In genomic region chr11:207213-208176, GRCh38 we compare ENCODE assay signal across 8 cellular contexts.
A peak's percentile ranks its signal among the peaks of the same experiment; 100 is the strongest.
DNase-seq lines count a peak whose midpoint lies in the region; ATAC-seq and TF ChIP-seq lines count a peak whose summit lies in the region.

A gene with protein sequence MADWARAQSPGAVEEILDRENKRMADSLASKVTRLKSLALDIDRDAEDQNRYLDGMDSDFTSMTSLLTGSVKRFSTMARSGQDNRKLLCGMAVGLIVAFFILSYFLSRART (minus strand): TSS chr11:207399. CDS start chr11:207321, 78 bp downstream.
RIC8A (plus strand) TSS chr11:207708; CDS start chr11:208855, 1,147 bp downstream.

- TF ChIP-seq CTCF in AG09319 (IDR thresholded peaks at IDR 0.05; ENCODE audit: low read depth, low read length): no peak

- DNase-seq in AG09319 (ENCODE audit: extremely low read depth, low read depth) (peak; percentile 95), NCI-H446 treated with DMSO at 0.1 percent for 48 hours (lab: John Stamatoyannopoulos, UW) (peak; percentile 94), cerebellar cortex (ENCODE audit: low spot score) (peak; percentile 99), islet precursor cell (peak; percentile 99)
- peak; percentile 95 to 97 (median 97) for DNase-seq in stimulated activated CD4-positive, alpha-beta T cell treated with anti-CD3 and anti-CD28 coated beads, Interleukin-12 subunit alpha, Interleukin-12 subunit beta, amount 100 ng/mL, for 48 hours (ENCODE audit: low read depth in 2 of 3, low spot score in 1 of 3)

- ATAC-seq in GM19035 (IDR thresholded peaks at IDR 0.05; ENCODE audit: unreplicated experiment) (peak; percentile 75), HG03354 (IDR thresholded peaks at IDR 0.05; ENCODE audit: poor library complexity, severe bottlenecking, unreplicated experiment) (peak; percentile 80)
- ATAC-seq in activated CD4-positive, CD25-positive, alpha-beta regulatory T cell treated with anti-CD3 and anti-CD28 coated beads, Interleukin-2, amount 50 U/mL, for 24 hours: peak; percentile 85 to 87

Comparison
In these comparisons a context has a peak if more than half of its experiments do, and no peak if none do; other contexts are left out.
1. Peak in every context shown above with its lines: DNase-seq and ATAC-seq.